Comparison of ENCODE assay signal across 8 cellular contexts in genomic region chr14:49585803-49586672, GRCh38. TPM values are rescaled to one million over a fixed set of nuclear protein-coding genes. Genes with fewer than 3 reads are reported as not detected.
DNase-seq lines count a peak whose midpoint lies in the region; ATAC-seq and TF ChIP-seq lines count a peak whose summit lies in the region.

TSS of gene RPS29 (minus strand) at chr14:49586380. CDS start at chr14:49586346, 34 bp downstream.

- peaks cover 16% of the 10 kb centered on the region for H3K36me3 ChIP-seq in H7 (replicated peaks; ENCODE audit: control insufficient read depth, insufficient read depth, low read length)

- no peak for TF ChIP-seq CTCF in fibroblast of pulmonary artery (IDR thresholded peaks at IDR 0.05; ENCODE audit: low read length, missing control alignments)

- peak; percentile 100 for DNase-seq in EL
- DNase-seq in H7: peak; percentile 94
- peak; percentile 98 for DNase-seq in M059J (ENCODE audit: low read depth)
- peak; percentile 97 to 99 for DNase-seq in SHP77 (lab: John Stamatoyannopoulos, UW)
- peak; percentile 97 for DNase-seq in activated effector memory CD4-positive, alpha-beta T cell treated with Interleukin-2 at 50 U/mL for 16 hours
- DNase-seq in fibroblast of pulmonary artery (ENCODE audit: low read depth): peak; percentile 100
- peak; percentile 97 for DNase-seq in natural killer cell treated with Interleukin-12 subunit alpha and Interleukin-12 subunit beta and Interleukin-15 and Interleukin-18, amount 100 ng/mL, for 72 hours (ENCODE audit: low spot score)
- peak; percentile 96 for DNase-seq in stimulated activated naive CD8-positive, alpha-beta T cell treated with anti-CD3 and anti-CD28 coated beads, Interleukin-15, Interleukin-2, amounts not matched to agents 100 U/mL and 50 U/mL, for 24 hours

- H3K9me3 Mint-ChIP-seq in natural killer cell treated with Interleukin-12 subunit alpha and Interleukin-12 subunit beta and Interleukin-15 and Interleukin-18, amount 100 ng/mL, for 72 hours: no peaks in the 10 kb centered on the region

- H3K27ac Mint-ChIP-seq in natural killer cell treated with Interleukin-12 subunit alpha and Interleukin-12 subunit beta and Interleukin-15 and Interleukin-18, amount 100 ng/mL, for 72 hours: peak within 1 kb of the TSS; percentile 98 to 99

- no peaks in the 10 kb centered on the region for H3K27me3 ChIP-seq in H7 (ENCODE audit: control insufficient read depth, insufficient read depth, low read length)

- peak within 1 kb of the TSS; percentile 92 for H3K4me3 Mint-ChIP-seq in natural killer cell treated with Interleukin-12 subunit alpha and Interleukin-12 subunit beta and Interleukin-15 and Interleukin-18, amount 100 ng/mL, for 72 hours

- H3K4me1 Mint-ChIP-seq in natural killer cell treated with Interleukin-12 subunit alpha and Interleukin-12 subunit beta and Interleukin-15 and Interleukin-18, amount 100 ng/mL, for 72 hours (ENCODE audit: low read depth in 2 of 2): peaks cover 42 to 50% of the 10 kb centered on the region in 2 donors

- peak; percentile 93 to 96 for ATAC-seq in natural killer cell treated with Interleukin-12 subunit alpha and Interleukin-12 subunit beta and Interleukin-15 and Interleukin-18, amount 100 ng/mL, for 72 hours
- peak; percentile 88 for ATAC-seq in stimulated activated naive CD8-positive, alpha-beta T cell treated with anti-CD3 and anti-CD28 coated beads, Interleukin-15, Interleukin-2, amounts not matched to agents 100 U/mL and 50 U/mL, for 24 hours

- peaks cover 31% of the 10 kb centered on the region for H3K36me3 Mint-ChIP-seq in natural killer cell treated with Interleukin-12 subunit alpha and Interleukin-12 subunit beta and Interleukin-15 and Interleukin-18, amount 100 ng/mL, for 72 hours

- H3K4me3 ChIP-seq in H7 (ENCODE audit: insufficient read depth, low read depth, low read length) (peak within 1 kb of the TSS; percentile 84), fibroblast of pulmonary artery (replicated peaks; ENCODE audit: low read depth, low read length) (peak within 1 kb of the TSS; percentile 71)

- no peaks in the 10 kb centered on the region for H3K27me3 Mint-ChIP-seq in natural killer cell treated with Interleukin-12 subunit alpha and Interleukin-12 subunit beta and Interleukin-15 and Interleukin-18, amount 100 ng/mL, for 72 hours

RNA-seq across cellular contexts. Expression of gene RPS29, which starts in this region (rescaled TPM):
- total RNA-seq in H7 (2014; rRNA removed; shearing (Covaris generic)): 4,430 and 8,199 TPM in 2 replicates
- 3,253 and 9,545 TPM in 2 replicates for total RNA-seq in M059J (2014; rRNA removed; shearing (Covaris generic))
- 1,000 to 10,000 TPM in 1 of 2 donors, 100 to 1,000 TPM in 1; 518 to 1,286 TPM for total RNA-seq in natural killer cell treated with Interleukin-12 subunit alpha and Interleukin-12 subunit beta and Interleukin-15 and Interleukin-18, amount 100 ng/mL, for 72 hours

Comparison
In these comparisons a context has a peak if more than half of its experiments do, and no peak if none do; other contexts are left out.
1. Peak in every context shown above with its lines: DNase-seq, ATAC-seq and H3K4me3 ChIP-seq.